Comparison of ENCODE assay signal across 22 cellular contexts in genomic region chr1:112629256-112629655, GRCh38. TPM values are rescaled to one million over a fixed set of nuclear protein-coding genes. Genes with fewer than 3 reads are reported as not detected.
DNase-seq lines count a peak whose midpoint lies in the region; ATAC-seq and TF ChIP-seq lines count a peak whose summit lies in the region.
"Had no signal": no experiment of that assay in that cellular context is flagged by ENCODE, and none has a peak within 500 bp of the region (broad histone marks: within the 10 kb centered on the region; RNA-seq: fewer than 3 reads in every experiment).

No MANE protein-coding gene starts in this region.

- H3K27ac Mint-ChIP-seq in MCF 10A (ENCODE audit: low read depth, unreplicated experiment), result peak overlapping the region; percentile 6
- peak overlapping the region; percentile 99 for H3K27ac Mint-ChIP-seq in T-helper 17 cell
- peak overlapping the region in 4 of 6 donors; percentile 39 to 79 (median 77) for H3K27ac Mint-ChIP-seq in naive B cell

- H3K27me3 Mint-ChIP-seq in MCF 10A (ENCODE audit: insufficient read depth, unreplicated experiment) (no peaks in the 10 kb centered on the region), T-helper 17 cell (no peaks in the 10 kb centered on the region), naive B cell (no peaks in the 10 kb centered on the region)

- CTCF ChIA-PET in MCF 10A (lab: Yijun Ruan, JAX), result interaction anchor here (0.5 to 1.2 kb wide), 3 partner anchors 45 to 866 kb away, joined by 3 read pairs; partner anchors contain the start of gene MOV10

- H3K4me3 ChIP-seq in breast epithelium, result no peak overlapping the region
- H3K4me3 ChIP-seq: adrenal gland, prostate gland, tibial artery had no signal

- H3K4me3 Mint-ChIP-seq in MCF 10A (ENCODE audit: unreplicated experiment) (no peak overlapping the region), T-helper 17 cell (peak overlapping the region; percentile 31), naive B cell (peak overlapping the region in 2 of 8 donors; percentile 4 to 5)

- H3K9me3 ChIP-seq in breast epithelium, result no peaks in the 10 kb centered on the region
- H3K9me3 ChIP-seq in T-helper 17 cell (ENCODE audit: control insufficient read depth, low read length, poor library complexity, severe bottlenecking), result no peaks in the 10 kb centered on the region
- H3K9me3 ChIP-seq: adrenal gland, prostate gland, tibial artery had no signal

- H3K4me1 ChIP-seq in breast epithelium, result no peaks in the 10 kb centered on the region
- H3K4me1 ChIP-seq: prostate gland had no signal

- intact Hi-C loops in MCF 10A (cut with micrococcal nuclease), result no loop called here
- intact Hi-C loops in breast epithelium (cut with DNase I; ENCODE audit: low total_unique reads), result loop anchor here (2.0 kb wide), 1 partner anchor 74 kb away; no protein-coding TSS in a partner anchor

- H3K9me3 Mint-ChIP-seq in MCF 10A (ENCODE audit: unreplicated experiment), result no peaks in the 10 kb centered on the region
- no peaks in the 10 kb centered on the region for H3K9me3 Mint-ChIP-seq in naive B cell

- no peak for TF ChIP-seq CTCF in MCF 10A (IDR thresholded peaks at IDR 0.05; ENCODE audit: unreplicated experiment)
- TF ChIP-seq CTCF in breast epithelium (IDR thresholded peaks at IDR 0.05), result no peak

- no peak for TF ChIP-seq POLR2A in breast epithelium (IDR thresholded peaks at IDR 0.05)

- H3K36me3 Mint-ChIP-seq in MCF 10A (ENCODE audit: insufficient read depth, unreplicated experiment) (peaks cover 45% of the 10 kb centered on the region), T-helper 17 cell (ENCODE audit: low read depth) (peaks cover 3% of the 10 kb centered on the region), naive B cell (peaks cover 19 to 32% of the 10 kb centered on the region in 2 donors)

- no TSS peak for BruUV-seq in MCF 10A (replicated peaks; lab: Mats Ljungman, UMichigan)

- DNase-seq in MCF 10A (ENCODE audit: unreplicated experiment), result no peak
- no peak for DNase-seq in breast epithelium (ENCODE audit: low spot score in 2 of 2)
- no peak for DNase-seq in T-helper 17 cell
- no peak for DNase-seq in naive B cell
- DNase-seq in Ammon's horn (ENCODE audit: low spot score), result no peak
- DNase-seq: adrenal gland, dermis blood vessel endothelial cell, DMS 273 treated with DMSO at 0.1 percent for 48 hours, glutamatergic neuron, GOT3, mammary epithelial cell, NCI-H1694 treated with DMSO at 0.1 percent for 48 hours, NCI-H446 treated with DMSO at 0.1 percent for 48 hours, NCI-H774, SIG-M5, T1000, tibial artery had no signal

- H3K27ac ChIP-seq in breast epithelium, result no peak overlapping the region
- H3K27ac ChIP-seq: adrenal gland, prostate gland, tibial artery had no signal

- ATAC-seq in T-helper 17 cell (no peak), naive B cell (ENCODE audit: low read depth in 2 of 2) (no peak), GM21526 (IDR thresholded peaks at IDR 0.05; ENCODE audit: low FRiP score, unreplicated experiment) (no peak), HG02588 (IDR thresholded peaks at IDR 0.05; ENCODE audit: unreplicated experiment) (no peak)
- ATAC-seq: esophagus mucosa, sciatic nerve had no signal

- POLR2A ChIA-PET in MCF 10A (lab: Yijun Ruan, JAX), result interaction anchor here (0.6 to 4.0 kb wide), 6 partner anchors 8 to 235 kb away, joined by 3 to 26 read pairs (median 4); partner anchors contain the start of genes CAPZA1, MOV10 and ST7L

- peaks cover 47% of the 10 kb centered on the region for H3K4me1 Mint-ChIP-seq in MCF 10A (ENCODE audit: insufficient read depth, unreplicated experiment)
- H3K4me1 Mint-ChIP-seq in T-helper 17 cell, result peaks cover 66% of the 10 kb centered on the region
- peaks cover 67 to 86% (median 78%) of the 10 kb centered on the region in 3 donors for H3K4me1 Mint-ChIP-seq in naive B cell

- H3K36me3 ChIP-seq in breast epithelium, result no peaks in the 10 kb centered on the region
- H3K36me3 ChIP-seq: adrenal gland, prostate gland had no signal

- H3K27me3 ChIP-seq in breast epithelium, result no peaks in the 10 kb centered on the region
- H3K27me3 ChIP-seq: adrenal gland, tibial artery had no signal

RNA-seq across cellular contexts. Expression of gene CAPZA1, which starts 9.6 kb away (rescaled TPM):
- total RNA-seq in MCF 10A (2022) (150 and 174 TPM in 2 replicates), breast epithelium (100 to 1,000 TPM; 139 to 161 (median 142) TPM), T-helper 17 cell (100 to 1,000 TPM; 203 to 224 TPM)
- polyA plus RNA-seq in naive B cell (ENCODE audit: low read depth in 6 of 6), result 100 to 1,000 TPM; 202 to 291 (median 254) TPM

RNA-seq across cellular contexts. Expression of gene ST7L, which starts 10.3 kb away (rescaled TPM):
- 25.5 and 29.1 TPM in 2 replicates for total RNA-seq in MCF 10A (2022)
- 10 to 100 TPM; 20.6 to 36.0 (median 25.9) TPM for total RNA-seq in breast epithelium
- 10 to 100 TPM; 18.0 to 21.2 TPM for total RNA-seq in T-helper 17 cell
- polyA plus RNA-seq in naive B cell (ENCODE audit: low read depth in 6 of 6), result 10 to 100 TPM; 10.7 to 22.0 (median 13.5) TPM

RNA-seq across cellular contexts. Expression of gene MOV10, which starts 45.2 kb away (rescaled TPM):
- total RNA-seq in MCF 10A (2022), result 54.9 and 55.6 TPM in 2 replicates
- 10 to 100 TPM; 14.7 to 52.2 (median 42.6) TPM for total RNA-seq in breast epithelium
- total RNA-seq in T-helper 17 cell, result 10 to 100 TPM; 72.5 to 72.7 TPM
- 10 to 100 TPM in 3 of 6 donors, 1 to 10 TPM in 3; 3.4 to 10.5 (median 9.8) TPM for polyA plus RNA-seq in naive B cell (ENCODE audit: low read depth in 6 of 6)

Comparison
In these comparisons a context has a peak if more than half of its experiments do, and no peak if none do; other contexts are left out.
1. H3K27ac Mint-ChIP-seq: peak in every context shown above with its lines; median percentile 99 in T-helper 17 cell; 77 in naive B cell; 6 in MCF 10A.